Comparison of ENCODE assay signal across 34 cellular contexts in genomic region chr6:162862941-162863340, GRCh38.
"Had no signal": no experiment of that assay in that cellular context is flagged by ENCODE, and none has a peak within 500 bp of the region (broad histone marks: within the 10 kb centered on the region; RNA-seq: fewer than 3 reads in every experiment).

No MANE protein-coding gene starts in this region.

- H3K9me3 ChIP-seq: MG63 had no signal

- H3K4me3 ChIP-seq: MG63 had no signal

- DNase-seq: Karpas-422, Kasumi-1, MG63, MM.1S, MV-4-11, NCI-H1048, NCI-H1092, NCI-H1092 treated with DMSO at 0.1 percent for 48 hours, NCI-H1105, NCI-H1105 treated with DMSO at 0.1 percent for 48 hours, NCI-H1417, NCI-H1417 treated with DMSO at 0.1 percent for 48 hours, NCI-H1436, NCI-H1436 treated with DMSO at 0.1 percent for 48 hours, NCI-H146, NCI-H1694, NCI-H1694 treated with DMSO at 0.1 percent for 48 hours, NCI-H187, NCI-H187 treated with DMSO at 0.1 percent for 48 hours, NCI-H1930, NCI-H2029, NCI-H2029 treated with DMSO at 0.1 percent for 48 hours, NCI-H2081, NCI-H2081 treated with DMSO at 0.1 percent for 48 hours, NCI-H2107, NCI-H2171, NCI-H2171 treated with DMSO at 0.1 percent for 48 hours, NCI-H2227 treated with DMSO at 0.1 percent for 48 hours, NCI-H226, NCI-H345, NCI-H446, NCI-H446 treated with DMSO at 0.1 percent for 48 hours, NCI-H510A, NCI-H510A treated with DMSO at 0.1 percent for 48 hours had no signal

- H3K27me3 ChIP-seq: MG63 had no signal

- H3K36me3 ChIP-seq: MG63 had no signal
